ENCODE assay signal across 18 cellular contexts in the genomic region with DNA sequence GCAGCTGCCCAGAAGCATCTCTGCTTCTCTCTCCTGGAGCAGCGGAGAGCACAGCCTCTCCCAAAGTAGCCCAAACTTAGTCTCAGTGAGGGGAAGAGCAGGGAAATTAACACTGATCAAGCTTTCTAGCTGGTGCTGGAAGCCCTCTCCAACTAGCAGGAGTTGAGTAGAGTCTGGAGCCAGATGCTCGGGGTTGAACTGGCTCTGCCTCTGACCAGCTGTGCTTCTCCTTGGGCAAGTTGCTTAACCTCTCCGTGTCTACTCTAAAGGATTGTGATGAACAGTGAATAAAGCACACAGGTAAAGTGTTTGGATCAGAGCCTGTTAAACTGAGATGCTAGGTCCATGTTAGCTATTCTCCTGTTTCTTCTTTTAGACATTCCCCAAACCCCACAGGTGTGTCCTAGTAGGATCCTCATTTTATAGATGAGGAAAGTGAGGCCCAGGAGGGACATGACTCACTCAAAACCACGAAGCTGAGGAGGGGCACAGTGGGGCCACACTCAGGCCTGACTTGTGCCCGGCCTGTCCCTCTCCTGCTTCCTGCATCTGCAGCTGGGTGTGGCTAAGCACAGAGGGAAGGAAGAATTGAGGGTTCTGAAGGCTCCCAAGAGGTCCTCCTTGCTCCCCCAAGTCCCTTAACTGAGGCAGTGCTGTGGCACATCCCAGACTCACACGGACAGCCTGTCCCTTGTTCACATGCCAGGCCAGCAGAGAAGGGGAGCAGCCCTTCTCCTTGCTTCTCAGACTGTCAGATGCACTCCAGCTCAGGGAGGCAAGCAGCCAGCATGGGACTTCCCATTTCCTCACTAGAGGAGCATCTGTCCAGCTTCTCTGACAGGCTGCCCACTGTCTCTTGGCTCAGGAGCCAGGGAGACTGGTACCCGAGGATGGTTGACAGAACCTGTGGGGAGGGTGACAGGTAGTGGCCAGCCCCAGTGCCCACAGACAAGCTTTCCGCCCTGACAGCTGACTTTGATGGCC.
"Had no signal": no experiment of that assay in that cellular context is flagged by ENCODE, and none has a peak within 500 bp of the region (broad histone marks: within the 10 kb centered on the region; RNA-seq: fewer than 3 reads in every experiment).

No MANE protein-coding gene starts in this region.

- H3K36me3 ChIP-seq: right atrium auricular region, transverse colon, vagina had no signal

- H3K27me3 ChIP-seq: right atrium auricular region, vagina had no signal

- H3K9me3 ChIP-seq: right atrium auricular region, transverse colon, vagina had no signal

- H3K4me1 ChIP-seq: right atrium auricular region, transverse colon, vagina had no signal

- ATAC-seq: activated CD8-positive, alpha-beta memory T cell treated with anti-CD3 and anti-CD28 coated beads, Interleukin-2, amount 10 ng/mL, durations not matched to agents 7 days and 5 days; left lobe of liver had no signal

- H3K4me3 ChIP-seq: right atrium auricular region, transverse colon, vagina had no signal

- DNase-seq: activated CD4-positive, alpha-beta memory T cell treated with anti-CD3 and anti-CD28 coated beads, Interleukin-2, amount 10 ng/mL, durations not matched to agents 7 days and 5 days; activated CD4-positive, alpha-beta T cell treated with anti-CD3 and anti-CD28 coated beads for 48 hours; activated CD4-positive, CD25-positive, alpha-beta regulatory T cell; activated CD8-positive, alpha-beta memory T cell treated with anti-CD3 and anti-CD28 coated beads, Interleukin-2, amount 10 ng/mL, durations not matched to agents 7 days and 5 days; activated naive CD4-positive, alpha-beta T cell treated with Interleukin-2 at 50 U/mL for 16 hours; activated naive CD8-positive, alpha-beta T cell treated with anti-CD3 and anti-CD28 coated beads, Interleukin-2, amount 10 ng/mL, durations not matched to agents 7 days and 5 days; amygdala; dermis blood vessel endothelial cell; effector memory CD4-positive, alpha-beta T cell; hypothalamus; midbrain; stimulated activated CD4-positive, alpha-beta T cell treated with anti-CD3 and anti-CD28 coated beads, Interleukin-2, amount 100 ng/mL, for 48 hours; T1000; transverse colon had no signal

- H3K27ac ChIP-seq: epithelial cell of prostate, right atrium auricular region, transverse colon, vagina had no signal
